In genomic region chr6:30615219-30615957, GRCh38 we compare ENCODE assay signal across 8 cellular contexts. TPM values are rescaled to one million over a fixed set of nuclear protein-coding genes. Genes with fewer than 3 reads are reported as not detected.
A peak's percentile ranks its signal among the peaks of the same experiment; 100 is the strongest.
DNase-seq lines count a peak whose midpoint lies in the region; ATAC-seq and TF ChIP-seq lines count a peak whose summit lies in the region.

No MANE protein-coding gene starts in this region.

- intact Hi-C loops in left lung (cut with DNase I), result no loop called here

- peak overlapping the region; percentile 98 for H3K27ac Mint-ChIP-seq in T-helper 1 cell treated with Interleukin-12 subunit alpha and Interleukin-12 subunit beta and Interleukin-4 antibody, amounts not matched to agents 30 μg/mL and 1 μg/mL, for 36 hours
- H3K27ac Mint-ChIP-seq in stimulated activated naive B cell treated with anti-CD40 and anti-IgM and Interleukin-4, amounts not matched to agents 10 μg/mL and 1 μg/mL and 100 μg/mL, for 72 hours, result peak overlapping the region; percentile 100

- H3K4me1 Mint-ChIP-seq in T-helper 1 cell treated with Interleukin-12 subunit alpha and Interleukin-12 subunit beta and Interleukin-4 antibody, amounts not matched to agents 30 μg/mL and 1 μg/mL, for 36 hours (ENCODE audit: low read depth), result peaks cover 48% of the 10 kb centered on the region
- H3K4me1 Mint-ChIP-seq in stimulated activated naive B cell treated with anti-CD40 and anti-IgM and Interleukin-4, amounts not matched to agents 10 μg/mL and 1 μg/mL and 100 μg/mL, for 72 hours, result peaks cover 38 to 78% of the 10 kb centered on the region in 2 donors

- peaks cover 33 to 49% of the 10 kb centered on the region in 2 donors for H3K4me1 ChIP-seq in left lung

- peak overlapping the region; percentile 96 to 99 for H3K27ac ChIP-seq in left lung

- H3K36me3 Mint-ChIP-seq in T-helper 1 cell treated with Interleukin-12 subunit alpha and Interleukin-12 subunit beta and Interleukin-4 antibody, amounts not matched to agents 30 μg/mL and 1 μg/mL, for 36 hours (ENCODE audit: low read depth), result peaks cover 42% of the 10 kb centered on the region
- peaks cover 53 to 71% of the 10 kb centered on the region in 2 donors for H3K36me3 Mint-ChIP-seq in stimulated activated naive B cell treated with anti-CD40 and anti-IgM and Interleukin-4, amounts not matched to agents 10 μg/mL and 1 μg/mL and 100 μg/mL, for 72 hours

- H3K27me3 ChIP-seq in left lung, result no peaks in the 10 kb centered on the region

- peak overlapping the region; percentile 95 for H3K4me3 Mint-ChIP-seq in T-helper 1 cell treated with Interleukin-12 subunit alpha and Interleukin-12 subunit beta and Interleukin-4 antibody, amounts not matched to agents 30 μg/mL and 1 μg/mL, for 36 hours
- H3K4me3 Mint-ChIP-seq in stimulated activated naive B cell treated with anti-CD40 and anti-IgM and Interleukin-4, amounts not matched to agents 10 μg/mL and 1 μg/mL and 100 μg/mL, for 72 hours, result peak overlapping the region; percentile 93 to 96

- DNase-seq in NCI-H1092 treated with DMSO at 0.1 percent for 48 hours (lab: John Stamatoyannopoulos, UW) (peak; percentile 68), choroid plexus epithelial cell (ENCODE audit: low read depth) (peak; percentile 91), left lung (peak in 1 of 2 donors; percentile 38), COLO829 (ENCODE audit: low spot score) (no peak)
- DNase-seq in stimulated activated naive B cell treated with anti-CD40 and anti-IgM and Interleukin-4, amounts not matched to agents 10 μg/mL and 1 μg/mL and 100 μg/mL, for 72 hours, result peak; percentile 34

- H3K4me3 ChIP-seq in GM08714 (ENCODE audit: low read length) (peak overlapping the region; percentile 95), choroid plexus epithelial cell (ENCODE audit: low read depth, low read length) (peak overlapping the region; percentile 90), left lung (peak overlapping the region; percentile 80 to 81)

- no peaks in the 10 kb centered on the region for H3K9me3 Mint-ChIP-seq in T-helper 1 cell treated with Interleukin-12 subunit alpha and Interleukin-12 subunit beta and Interleukin-4 antibody, amounts not matched to agents 30 μg/mL and 1 μg/mL, for 36 hours
- peaks cover 0 to 1% of the 10 kb centered on the region in 2 donors for H3K9me3 Mint-ChIP-seq in stimulated activated naive B cell treated with anti-CD40 and anti-IgM and Interleukin-4, amounts not matched to agents 10 μg/mL and 1 μg/mL and 100 μg/mL, for 72 hours

- no peaks in the 10 kb centered on the region for H3K9me3 ChIP-seq in left lung

- H3K36me3 ChIP-seq in left lung, result peaks cover 0 to 30% of the 10 kb centered on the region in 2 donors

- no peak for TF ChIP-seq CTCF in choroid plexus epithelial cell (conservative IDR thresholded peaks at IDR 0.05; ENCODE audit: low read depth, low read length)
- TF ChIP-seq CTCF in left lung (IDR thresholded peaks at IDR 0.05), result no peak

- peaks cover 6% of the 10 kb centered on the region for H3K27me3 Mint-ChIP-seq in T-helper 1 cell treated with Interleukin-12 subunit alpha and Interleukin-12 subunit beta and Interleukin-4 antibody, amounts not matched to agents 30 μg/mL and 1 μg/mL, for 36 hours (ENCODE audit: low read depth)
- peaks cover 0 to 4% of the 10 kb centered on the region in 2 donors for H3K27me3 Mint-ChIP-seq in stimulated activated naive B cell treated with anti-CD40 and anti-IgM and Interleukin-4, amounts not matched to agents 10 μg/mL and 1 μg/mL and 100 μg/mL, for 72 hours

- peak; percentile 2 for ATAC-seq in left lung
- no peak for ATAC-seq in stimulated activated naive B cell treated with anti-CD40 and anti-IgM and Interleukin-4, amounts not matched to agents 10 μg/mL and 1 μg/mL and 100 μg/mL, for 72 hours (replicated peaks)
- ATAC-seq in HG02623 (IDR thresholded peaks at IDR 0.05; ENCODE audit: unreplicated experiment), result no peak

RNA-seq across cellular contexts. Expression of gene PPP1R10, which starts 1.7 kb away (rescaled TPM):
- total RNA-seq in left lung, result 10 to 100 TPM; 44.9 to 71.1 TPM

RNA-seq across cellular contexts. Expression of gene MRPS18B, which starts 2.3 kb away (rescaled TPM):
- total RNA-seq in left lung, result 10 to 100 TPM; 36.6 to 54.7 TPM

RNA-seq across cellular contexts. Expression of gene ATAT1, which starts 11.3 kb away (rescaled TPM):
- total RNA-seq in left lung, result 10 to 100 TPM in 1 of 2 donors, 1 to 10 TPM in 1; 8.6 to 10.6 TPM

RNA-seq across cellular contexts. Expression of gene C6orf136, which starts 31.5 kb away (rescaled TPM):
- 10 to 100 TPM; 15.2 to 16.4 TPM for total RNA-seq in left lung

RNA-seq across cellular contexts. Expression of gene ABCF1, which starts 44.1 kb away (rescaled TPM):
- 10 to 100 TPM; 37.9 to 47.6 TPM for total RNA-seq in left lung
